8 cellular contexts compared by ENCODE assay signal in genomic region chr17:20156196-20157077, GRCh38.
DNase-seq lines count a peak whose midpoint lies in the region; ATAC-seq and TF ChIP-seq lines count a peak whose summit lies in the region.

No MANE protein-coding gene starts in this region.

- H3K36me3 Mint-ChIP-seq in activated naive CD4-positive, alpha-beta T cell treated with anti-CD3 and anti-CD28 coated beads, Interleukin-2, amount 50 U/mL, for 24 hours = no peaks in the 10 kb centered on the region

- TF ChIP-seq CTCF in HEK293 (tag by site-specific recombination; IDR thresholded peaks at IDR 0.05) = no peak
- no peak for TF ChIP-seq CTCF in NB4 (IDR thresholded peaks at IDR 0.05; ENCODE audit: low read depth, low read length)
- TF ChIP-seq CTCF in psoas muscle (IDR thresholded peaks at IDR 0.05) = no peak

- H3K4me1 Mint-ChIP-seq in activated naive CD4-positive, alpha-beta T cell treated with anti-CD3 and anti-CD28 coated beads, Interleukin-2, amount 50 U/mL, for 24 hours = peaks cover 4% of the 10 kb centered on the region

- H3K4me3 Mint-ChIP-seq in activated naive CD4-positive, alpha-beta T cell treated with anti-CD3 and anti-CD28 coated beads, Interleukin-2, amount 50 U/mL, for 24 hours = peak overlapping the region; percentile 86

- H3K4me3 ChIP-seq in HEK293 (ENCODE audit: low read depth, low read length) (peak overlapping the region; percentile 82), NB4 (ENCODE audit: low read depth, low read length) (peak overlapping the region; percentile 43), psoas muscle (peak overlapping the region; percentile 75)

- CTCF ChIA-PET in HEK293 (lab: Yijun Ruan, JAX) = interaction anchor here (1.4 to 2.9 kb wide), 2 partner anchors 36 to 70 kb away, joined by 4 to 12 read pairs; no protein-coding TSS in a partner anchor

- peaks cover 3 to 40% (median 4%) of the 10 kb centered on the region in 3 donors for H3K27me3 ChIP-seq in psoas muscle (ENCODE audit: insufficient read depth in 3 of 3, low read length in 2 of 3)

- 3 to 5% (median 4%) methylated on average over 43 to 73 of the region's 73 CpGs for WGBS in psoas muscle, 3 donors

- H3K9me3 ChIP-seq in HEK293 (ENCODE audit: control insufficient read depth, insufficient read depth, low read depth, low read length) = no peaks in the 10 kb centered on the region
- no peaks in the 10 kb centered on the region for H3K9me3 ChIP-seq in psoas muscle

- DNase-seq in NCI-H2196 treated with DMSO at 0.1 percent for 48 hours (lab: John Stamatoyannopoulos, UW; ENCODE audit: unreplicated experiment) (peak; percentile 27), NCI-H2196 (lab: John Stamatoyannopoulos, UW; ENCODE audit: unreplicated experiment) (no peak), NB4 (ENCODE audit: low read depth) (peak; percentile 39), left ventricle myocardium superior (peak; percentile 52), psoas muscle (peak; percentile 19 to 50), occipital lobe (lab: John Stamatoyannopoulos, UW) (no peak)

- peak; percentile 57 for ATAC-seq in left ventricle myocardium superior
- ATAC-seq in psoas muscle = peak; percentile 39 to 54 (median 50)

- no peak for TF ChIP-seq POLR2A in NB4 (IDR thresholded peaks at IDR 0.05; ENCODE audit: extremely low read depth, insufficient read length)

- POLR2A ChIA-PET in HEK293 (lab: Yijun Ruan, JAX) = interaction anchor here (0.6 to 1.7 kb wide), 8 partner anchors 10 to 837 kb away, joined by 3 to 7 read pairs (median 3); partner anchors contain the start of gene MAPK7

- H3K36me3 ChIP-seq in HEK293 (ENCODE audit: control insufficient read depth in 2 of 2, insufficient read depth in 1 of 2, low read length in 2 of 2) (no peaks in the 10 kb centered on the region; a peak in 1 of 3 replicates), psoas muscle (ENCODE audit: insufficient read depth in 1 of 2, low read depth in 1 of 2) (no peaks in the 10 kb centered on the region)

- H3K4me1 ChIP-seq in HEK293 (ENCODE audit: control insufficient read depth, insufficient read depth, low read length) (peaks cover 3% of the 10 kb centered on the region; the same call in 1 of the 2 replicates), psoas muscle (peaks cover 8% of the 10 kb centered on the region)

- no peaks in the 10 kb centered on the region for H3K9me3 Mint-ChIP-seq in activated naive CD4-positive, alpha-beta T cell treated with anti-CD3 and anti-CD28 coated beads, Interleukin-2, amount 50 U/mL, for 24 hours

- peak overlapping the region; percentile 61; the same call in 1 of the 2 replicates for H3K27ac ChIP-seq in HEK293 (ENCODE audit: extremely low read depth, low read depth, low read length)
- no peak overlapping the region for H3K27ac ChIP-seq in psoas muscle

- intact Hi-C loops in left ventricle myocardium superior (cut with micrococcal nuclease) = no loop called here
- intact Hi-C loops in psoas muscle (cut with DNase I) = no loop called here

- H3K27me3 Mint-ChIP-seq in activated naive CD4-positive, alpha-beta T cell treated with anti-CD3 and anti-CD28 coated beads, Interleukin-2, amount 50 U/mL, for 24 hours = no peaks in the 10 kb centered on the region

- no peak overlapping the region for H3K27ac Mint-ChIP-seq in activated naive CD4-positive, alpha-beta T cell treated with anti-CD3 and anti-CD28 coated beads, Interleukin-2, amount 50 U/mL, for 24 hours

TF ChIP-seq in HEK293, 187 proteins besides CTCF, POLR2A, EP300 and RAD21 (continues in another document):
- TF ChIP-seq ZNF777 (tag by site-specific recombination; IDR thresholded peaks at IDR 0.05; ENCODE audit: borderline replicate concordance) = peak; percentile 71; the same call in 1 of the 2 replicates
- no peak for TF ChIP-seq ZNF701 (tag by site-specific recombination; IDR thresholded peaks at IDR 0.05)
- TF ChIP-seq KLF17 (tag by site-specific recombination; IDR thresholded peaks at IDR 0.05) = peak; percentile 21; the same call in 1 of the 2 replicates
- TF ChIP-seq REST (tag by site-specific recombination; IDR thresholded peaks at IDR 0.05) = 0 out of 2 replicates have a peak, but pooled peaks have one; percentile 16
- TF ChIP-seq KLF10 (tag by site-specific recombination; IDR thresholded peaks at IDR 0.05) = peak; percentile 0; the same call in 1 of the 2 replicates
- TF ChIP-seq ZIC2 (tag by site-specific recombination; IDR thresholded peaks at IDR 0.05) = peak; percentile 51
- TF ChIP-seq GLIS1 (tag by site-specific recombination; IDR thresholded peaks at IDR 0.05) = peak; percentile 77
- no peak for TF ChIP-seq ZBTB48 (tag by site-specific recombination; IDR thresholded peaks at IDR 0.05)
- TF ChIP-seq ZNF600 (tag by site-specific recombination; IDR thresholded peaks at IDR 0.05) = no peak
- TF ChIP-seq HOXC10 (CRISPR knock-in tag; IDR thresholded peaks at IDR 0.05) = peak; percentile 72; the same call in 1 of the 2 replicates
- no peak for TF ChIP-seq ZBTB10 (tag by site-specific recombination; IDR thresholded peaks at IDR 0.05)
- TF ChIP-seq ZSCAN5A (tag by site-specific recombination; IDR thresholded peaks at IDR 0.05) = 0 out of 2 replicates have a peak, but pooled peaks have one; percentile 13
- TF ChIP-seq ZNF423 (tag by site-specific recombination; IDR thresholded peaks at IDR 0.05) = 0 out of 2 replicates have a peak, but pooled peaks have one; percentile 34
- TF ChIP-seq ZNF311 (tag by site-specific recombination; IDR thresholded peaks at IDR 0.05; ENCODE audit: borderline replicate concordance) = no peak
- TF ChIP-seq ZBTB20 (tag by site-specific recombination; IDR thresholded peaks at IDR 0.05) = peak; percentile 94
- no peak for TF ChIP-seq SCRT2 (tag by site-specific recombination; IDR thresholded peaks at IDR 0.05)
- no peak for TF ChIP-seq ZNF530 (tag by site-specific recombination; IDR thresholded peaks at IDR 0.05; ENCODE audit: low read depth)

Comparison
In these comparisons a context has a peak if more than half of its experiments do, and no peak if none do; other contexts are left out.
1. DNase-seq: peak in NCI-H2196 treated with DMSO at 0.1 percent for 48 hours (single experiment), NB4 (single experiment), left ventricle myocardium superior (single experiment) and psoas muscle (2 of 2); none in NCI-H2196 (single experiment) and occipital lobe (single experiment).
2. Peak in every context shown above with its lines, with median percentiles within 50 percentile points of each other: H3K4me3 ChIP-seq.